In genomic region chr20:63982937-63983336, GRCh38 we compare ENCODE assay signal across 2 cellular contexts.
TF ChIP-seq lines count a peak whose summit lies in the region.

No MANE protein-coding gene starts in this region.

TF ChIP-seq in SK-N-SH, 30 proteins besides CTCF, POLR2A, EP300 and RAD21 (continued from another document):
- no peak for TF ChIP-seq ZBTB33 (IDR thresholded peaks at IDR 0.05; ENCODE audit: borderline replicate concordance, low read depth)
- TF ChIP-seq REST (IDR thresholded peaks at IDR 0.05; ENCODE audit: low read depth, low read length) = no peak
- TF ChIP-seq POLR2AphosphoS5 (IDR thresholded peaks at IDR 0.05; ENCODE audit: low read depth, low read length) = no peak
- no peak for TF ChIP-seq TAF1 (IDR thresholded peaks at IDR 0.05; ENCODE audit: borderline replicate concordance, low read depth, low read length)
- TF ChIP-seq IRF3 (IDR thresholded peaks at IDR 0.05; ENCODE audit: low read depth, low read length) = no peak
- no peak for TF ChIP-seq NRF1 (IDR thresholded peaks at IDR 0.05; ENCODE audit: low read depth, low read length)
- TF ChIP-seq NFIC (IDR thresholded peaks at IDR 0.05; ENCODE audit: borderline replicate concordance) = no peak
- TF ChIP-seq GABPA (IDR thresholded peaks at IDR 0.05; ENCODE audit: low read depth) = no peak
- no peak for TF ChIP-seq FOXM1 (IDR thresholded peaks at IDR 0.05; ENCODE audit: low read depth)
- no peak for TF ChIP-seq GATA2 (CRISPR knock-in tag; IDR thresholded peaks at IDR 0.05)
- no peak for TF ChIP-seq MEF2A (IDR thresholded peaks at IDR 0.05; ENCODE audit: borderline replicate concordance, low read depth)
- TF ChIP-seq EZH2phosphoT487 (IDR thresholded peaks at IDR 0.05; ENCODE audit: borderline replicate concordance, low read depth) = no peak
- no peak for TF ChIP-seq SIN3A (IDR thresholded peaks at IDR 0.05; ENCODE audit: borderline replicate concordance, low read depth, low read length)
- TF ChIP-seq JUND (IDR thresholded peaks at IDR 0.05) = no peak
- TF ChIP-seq RFX5 (IDR thresholded peaks at IDR 0.05; ENCODE audit: low read length) = no peak

TF ChIP-seq in SK-N-SH treated with all-trans-retinoic acid at 6 μM for 48 hours, 23 proteins besides CTCF, POLR2A, EP300 and RAD21:
- no peak for TF ChIP-seq CREB5 (CRISPR knock-in tag; IDR thresholded peaks at IDR 0.05; ENCODE audit: low read depth)
- TF ChIP-seq TSHZ2 (CRISPR knock-in tag; IDR thresholded peaks at IDR 0.05) = no peak
- TF ChIP-seq ZFP30 (CRISPR knock-in tag; IDR thresholded peaks at IDR 0.05) = no peak
- no peak for TF ChIP-seq BACH2 (CRISPR knock-in tag; IDR thresholded peaks at IDR 0.05; ENCODE audit: borderline replicate concordance)
- no peak for TF ChIP-seq GLIS3 (CRISPR knock-in tag; IDR thresholded peaks at IDR 0.05)
- no peak for TF ChIP-seq ZNF8 (CRISPR knock-in tag; IDR thresholded peaks at IDR 0.05)
- no peak for TF ChIP-seq ISL1 (CRISPR knock-in tag; IDR thresholded peaks at IDR 0.05)
- no peak for TF ChIP-seq SNAI2 (CRISPR knock-in tag; IDR thresholded peaks at IDR 0.05)
- TF ChIP-seq ZC3H10 (CRISPR knock-in tag; IDR thresholded peaks at IDR 0.05) = no peak
- no peak for TF ChIP-seq ZFP3 (CRISPR knock-in tag; IDR thresholded peaks at IDR 0.05)
- TF ChIP-seq ZNF70 (CRISPR knock-in tag; IDR thresholded peaks at IDR 0.05) = no peak
- no peak for TF ChIP-seq ARNTL (CRISPR knock-in tag; IDR thresholded peaks at IDR 0.05; ENCODE audit: borderline replicate concordance, low read depth)
TF ChIP-seq in SK-N-SH treated with all-trans-retinoic acid at 6 μM for 48 hours: peak in this region for 0.
